ENCODE assay signal across 29 cellular contexts in the genomic region with DNA sequence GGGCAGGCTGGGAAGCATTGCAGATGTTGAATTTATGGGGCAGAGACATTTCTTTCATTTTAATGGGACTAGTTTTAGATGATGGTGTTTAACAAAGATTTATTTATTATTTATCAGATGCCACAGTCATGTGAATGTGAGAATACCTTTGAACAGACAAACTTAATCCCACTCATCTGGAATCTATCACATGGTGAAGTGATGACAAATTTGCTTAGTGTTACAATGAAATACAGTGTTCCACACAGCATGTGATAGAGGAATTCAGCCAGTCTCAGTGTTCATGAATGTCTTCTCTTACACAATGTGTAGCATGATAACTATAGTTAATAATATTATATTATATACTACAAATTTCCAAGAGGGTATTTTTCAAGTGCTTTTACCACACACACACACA.
"Had no signal": no experiment of that assay in that cellular context is flagged by ENCODE, and none has a peak within 500 bp of the region (broad histone marks: within the 10 kb centered on the region; RNA-seq: fewer than 3 reads in every experiment).

No MANE protein-coding gene starts in this region.

- H3K36me3 ChIP-seq: neutrophil, pancreas, prostate gland, right lobe of liver, sigmoid colon, suprapubic skin, tibial artery, transverse colon, upper lobe of right lung, uterus had no signal

- H3K4me1 ChIP-seq: prostate gland, right lobe of liver, sigmoid colon, suprapubic skin, testis, tibial artery, transverse colon, upper lobe of right lung, uterus had no signal

- H3K4me3 Mint-ChIP-seq: naive thymus-derived CD8-positive, alpha-beta T cell; natural killer cell treated with Interleukin-12 subunit alpha and Interleukin-12 subunit beta and Interleukin-15 and Interleukin-18, amount 100 ng/mL, for 72 hours; nephron progenitor cell; neural crest cell; stimulated activated naive CD8-positive, alpha-beta T cell treated with anti-CD3 and anti-CD28 coated beads, Interleukin-15, amount 100 ng/mL, for 72 hours; type B pancreatic cell had no signal

- H3K4me1 Mint-ChIP-seq: naive B cell; naive thymus-derived CD8-positive, alpha-beta T cell; nephron progenitor cell; neural crest cell; stimulated activated naive CD8-positive, alpha-beta T cell treated with anti-CD3 and anti-CD28 coated beads, Interleukin-15, amount 100 ng/mL, for 72 hours had no signal

- H3K9me3 ChIP-seq: neutrophil, pancreas, prostate gland, right lobe of liver, sigmoid colon, suprapubic skin, testis, tibial artery, upper lobe of right lung, uterus had no signal

- H3K36me3 Mint-ChIP-seq: naive B cell; naive thymus-derived CD8-positive, alpha-beta T cell; natural killer cell treated with Interleukin-12 subunit alpha and Interleukin-12 subunit beta and Interleukin-15 and Interleukin-18, amount 100 ng/mL, for 72 hours; type B pancreatic cell had no signal

- H3K27ac Mint-ChIP-seq: naive thymus-derived CD8-positive, alpha-beta T cell; natural killer cell treated with Interleukin-12 subunit alpha and Interleukin-12 subunit beta and Interleukin-15 and Interleukin-18, amount 100 ng/mL, for 72 hours; nephron progenitor cell; stimulated activated naive CD8-positive, alpha-beta T cell treated with anti-CD3 and anti-CD28 coated beads, Interleukin-15, amount 100 ng/mL, for 72 hours; type B pancreatic cell had no signal

- DNase-seq: naive B cell; naive thymus-derived CD8-positive, alpha-beta T cell; nephron progenitor cell; nucleus accumbens; pancreas; retina; right cardiac atrium; right lobe of liver; sigmoid colon; small intestine; stimulated activated CD4-positive, alpha-beta T cell treated with anti-CD3 and anti-CD28 coated beads, Interleukin-1b, Interleukin-23, amount 100 ng/mL, for 48 hours; stimulated activated CD4-positive, alpha-beta T cell treated with anti-CD3 and anti-CD28 coated beads, Interleukin-4, amount 100 ng/mL, for 1 hour; stimulated activated CD4-positive, alpha-beta T cell treated with anti-CD3 and anti-CD28 coated beads, Interleukin-4, amount 100 ng/mL, for 4 hours; stimulated activated CD8-positive, alpha-beta memory T cell treated with anti-CD3 and anti-CD28 coated beads, Interleukin-4, amount 100 ng/mL, for 48 hours; stimulated activated naive CD4-positive, alpha-beta T cell; stimulated activated naive CD8-positive, alpha-beta T cell treated with anti-CD3 and anti-CD28 coated beads, Interleukin-15, amount 100 ng/mL, for 72 hours; stimulated activated naive CD8-positive, alpha-beta T cell treated with anti-CD3 and anti-CD28 coated beads, Interleukin-15, Interleukin-2, amounts not matched to agents 100 U/mL and 50 U/mL, for 24 hours; substantia nigra; testis; tibial artery; transverse colon; upper lobe of right lung; uterus had no signal

- H3K4me3 ChIP-seq: pancreas, prostate gland, right lobe of liver, sigmoid colon, suprapubic skin, testis, tibial artery, transverse colon, upper lobe of right lung, uterus had no signal

- H3K27ac ChIP-seq: neutrophil, pancreas, prostate gland, right lobe of liver, sigmoid colon, suprapubic skin, testis, tibial artery, transverse colon, upper lobe of right lung, uterus had no signal

- ATAC-seq: naive thymus-derived CD8-positive, alpha-beta T cell; natural killer cell treated with Interleukin-12 subunit alpha and Interleukin-12 subunit beta and Interleukin-15 and Interleukin-18, amount 100 ng/mL, for 72 hours; pancreas; right cardiac atrium; right lobe of liver; stimulated activated naive CD8-positive, alpha-beta T cell treated with anti-CD3 and anti-CD28 coated beads, Interleukin-15, amount 100 ng/mL, for 72 hours; stimulated activated naive CD8-positive, alpha-beta T cell treated with anti-CD3 and anti-CD28 coated beads, Interleukin-15, Interleukin-2, amounts not matched to agents 100 U/mL and 50 U/mL, for 24 hours; upper lobe of right lung had no signal

- H3K27me3 ChIP-seq: neutrophil, pancreas, right lobe of liver, sigmoid colon, suprapubic skin, testis, tibial artery, transverse colon, upper lobe of right lung, uterus had no signal
